ENCODE assay signal across 22 cellular contexts in genomic region chr5:53616939-53617549, GRCh38. TPM values are rescaled to one million over a fixed set of nuclear protein-coding genes. Genes with fewer than 3 reads are reported as not detected.
A peak's percentile ranks its signal among the peaks of the same experiment; 100 is the strongest.
DNase-seq lines count a peak whose midpoint lies in the region; TF ChIP-seq lines count a peak whose summit lies in the region.
"Had no signal": no experiment of that assay in that cellular context is flagged by ENCODE, and none has a peak within 500 bp of the region (broad histone marks: within the 10 kb centered on the region; RNA-seq: fewer than 3 reads in every experiment).

No MANE protein-coding gene starts in this region.

- H3K4me3 ChIP-seq in A673 (ENCODE audit: low read depth, low read length, poor library complexity, severe bottlenecking) (no peak overlapping the region), GM23248 (no peak overlapping the region)
- H3K4me3 ChIP-seq: lower lobe of right lung, smooth muscle cell, suprapubic skin had no signal

- H3K36me3 Mint-ChIP-seq in chondrocyte (ENCODE audit: low read depth) = no peaks in the 10 kb centered on the region

- intact Hi-C loops in A673 (cut with micrococcal nuclease; ENCODE audit: unreplicated experiment) = no loop called here

- no peaks in the 10 kb centered on the region for H3K27me3 Mint-ChIP-seq in chondrocyte (ENCODE audit: low read depth)
- H3K27me3 Mint-ChIP-seq: dendritic cell treated with granulocyte-macrophage colony-stimulating factor and Interleukin-4, amounts not matched to agents 40 ng/mL and 50 ng/mL, for 4 days; naive thymus-derived CD4-positive, alpha-beta T cell; progenitor cell of endocrine pancreas had no signal

- no peak overlapping the region for H3K9ac ChIP-seq in GM23248

- POLR2A ChIA-PET in A673 (lab: Charles Lee; ENCODE audit: low non-redundant PET) = interaction anchor here (0.7 kb wide), 2 partner anchors 84 to 366 kb away, joined by 3 to 5 read pairs; no protein-coding TSS in a partner anchor

- H2AFZ ChIP-seq in GM23248 = no peak overlapping the region

- no peak overlapping the region for H3K27ac Mint-ChIP-seq in chondrocyte (ENCODE audit: unreplicated experiment)
- H3K27ac Mint-ChIP-seq: dendritic cell treated with granulocyte-macrophage colony-stimulating factor and Interleukin-4, amounts not matched to agents 40 ng/mL and 50 ng/mL, for 4 days; progenitor cell of endocrine pancreas had no signal

- no peak overlapping the region for H3K4me2 ChIP-seq in GM23248 (ENCODE audit: unreplicated experiment)
- H3K4me2 ChIP-seq: smooth muscle cell had no signal

- H3K36me3 ChIP-seq in A673 (ENCODE audit: insufficient read depth, low read length, poor library complexity, severe bottlenecking) = no peaks in the 10 kb centered on the region
- H3K36me3 ChIP-seq in GM23248 (ENCODE audit: low read depth) = no peaks in the 10 kb centered on the region
- H3K36me3 ChIP-seq: lower lobe of right lung, suprapubic skin had no signal

- H3K27ac ChIP-seq in A673 (ENCODE audit: low read depth, low read length, poor library complexity, severe bottlenecking) = no peak overlapping the region
- H3K27ac ChIP-seq in GM23248 = no peak overlapping the region
- H3K27ac ChIP-seq: HL-60, lower lobe of right lung, suprapubic skin had no signal

- H3K4me1 ChIP-seq in A673 (ENCODE audit: insufficient read depth, low read length, poor library complexity, severe bottlenecking) (peaks cover 12% of the 10 kb centered on the region), GM23248 (ENCODE audit: insufficient read depth) (no peaks in the 10 kb centered on the region)
- H3K4me1 ChIP-seq: lower lobe of right lung had no signal

- H3K79me2 ChIP-seq in GM23248 (ENCODE audit: insufficient read depth) = peaks cover 82% of the 10 kb centered on the region

- DNase-seq in A673 (ENCODE audit: low spot score) = peak; percentile 14
- peak; percentile 19 for DNase-seq in GM23248
- DNase-seq in RPMI7951 (ENCODE audit: low read depth) = peak; percentile 2
- DNase-seq in erythroblast (lab: John Stamatoyannopoulos, UW) = peak; percentile 50 to 63
- no peak for DNase-seq in DMS153 (lab: John Stamatoyannopoulos, UW)
- no peak for DNase-seq in stimulated activated CD4-positive, alpha-beta T cell treated with anti-CD3 and anti-CD28 coated beads, Interleukin-4, amount 100 ng/mL, for 1 hour
- DNase-seq in chondrocyte (ENCODE audit: low spot score) = no peak
- DNase-seq in mesenteric fat pad (ENCODE audit: low spot score) = no peak
- DNase-seq: activated CD4-positive, alpha-beta T cell treated with anti-CD3 and anti-CD28 coated beads for 1 hour; activated effector memory CD4-positive, alpha-beta T cell treated with Interleukin-2 at 50 U/mL for 16 hours; aorta; COR-L47; GDM1; lower lobe of right lung; naive thymus-derived CD4-positive, alpha-beta T cell; NCI-H187 treated with DMSO at 0.1 percent for 48 hours; NCI-H510A treated with DMSO at 0.1 percent for 48 hours had no signal

- H3K27me3 ChIP-seq in A673 (replicated peaks; ENCODE audit: insufficient read depth, low read depth, low read length, poor library complexity) = no peaks in the 10 kb centered on the region
- no peaks in the 10 kb centered on the region for H3K27me3 ChIP-seq in GM23248 (replicated peaks; ENCODE audit: insufficient read depth)
- H3K27me3 ChIP-seq: suprapubic skin had no signal

- no peaks in the 10 kb centered on the region for H3K9me3 ChIP-seq in A673 (ENCODE audit: low read depth, low read length, poor library complexity, severe bottlenecking)
- H3K9me3 ChIP-seq in GM23248 (ENCODE audit: low read depth) = no peaks in the 10 kb centered on the region
- H3K9me3 ChIP-seq: lower lobe of right lung, suprapubic skin had no signal

- BruUV-seq in A673 (replicated peaks; lab: Mats Ljungman, UMichigan) = no TSS peak

- TF ChIP-seq POLR2A in erythroblast (IDR thresholded peaks at IDR 0.05; ENCODE audit: low read length) = no peak

- peaks cover 9% of the 10 kb centered on the region for H3K4me1 Mint-ChIP-seq in chondrocyte (ENCODE audit: low read depth)

- 96 to 100% methylated on average over 3 of the region's 3 CpGs for WGBS in GM23248 (ENCODE audit: low coverage in 1 of 2, low lambda C conversion rate in 2 of 2, missing lambda C conversion rate in 2 of 2), 2 experiments

- no peak overlapping the region for H3K4me3 Mint-ChIP-seq in chondrocyte (ENCODE audit: unreplicated experiment)
- H3K4me3 Mint-ChIP-seq: dendritic cell treated with granulocyte-macrophage colony-stimulating factor and Interleukin-4, amounts not matched to agents 40 ng/mL and 50 ng/mL, for 4 days; naive thymus-derived CD4-positive, alpha-beta T cell had no signal

- H3K9me2 ChIP-seq in GM23248 (ENCODE audit: insufficient read depth) = no peaks in the 10 kb centered on the region

- no peaks in the 10 kb centered on the region; the same call in 1 of the 2 replicates for H3F3A ChIP-seq in GM23248 (ENCODE audit: insufficient read depth)

- CTCF ChIA-PET in A673 (lab: Charles Lee) = no interaction called here

- in situ Hi-C loops in GM23248 (cut with MboI) = no loop called here

- H4K20me1 ChIP-seq in GM23248 (ENCODE audit: insufficient read depth) = peaks cover 11% of the 10 kb centered on the region; the same call in 1 of the 2 replicates

- TF ChIP-seq CTCF in A673 (conservative IDR thresholded peaks at IDR 0.05; ENCODE audit: low read depth, low read length) = no peak
- no peak for TF ChIP-seq CTCF in chondrocyte (IDR thresholded peaks at IDR 0.05)

- no peaks in the 10 kb centered on the region for H3K9me3 Mint-ChIP-seq in chondrocyte (ENCODE audit: low read depth)

RNA-seq across cellular contexts. Expression of gene NDUFS4, which starts 56.6 kb away (rescaled TPM):
- total RNA-seq in A673 (2021) (108 and 112 TPM in 2 replicates), chondrocyte (66.9 to 71.8 TPM (median 70.6 TPM) in 3 replicates), mesenteric fat pad (63.6 TPM)
- 102 and 127 TPM in 2 replicates for total RNA-seq in GM23248 (2014; rRNA removed; shearing (Covaris generic))
- polyA plus RNA-seq in GM23248 (2016; fragmentation: Nextera tagmentation; extraction: Ambion mirVana) = 205 TPM in 2 replicates
- 141 and 148 TPM in 2 replicates for total RNA-seq in RPMI7951 (2014; rRNA removed; shearing (Covaris generic))

Comparison
In these comparisons a context has a peak if more than half of its experiments do, and no peak if none do; other contexts are left out.
1. DNase-seq: peak in A673 (single experiment), GM23248 (single experiment), RPMI7951 (single experiment) and erythroblast (2 of 2); none in DMS153 (single experiment), stimulated activated CD4-positive, alpha-beta T cell treated with anti-CD3 and anti-CD28 coated beads, Interleukin-4, amount 100 ng/mL, for 1 hour (single experiment), chondrocyte (single experiment) and mesenteric fat pad (single experiment).